In the genomic region with DNA sequence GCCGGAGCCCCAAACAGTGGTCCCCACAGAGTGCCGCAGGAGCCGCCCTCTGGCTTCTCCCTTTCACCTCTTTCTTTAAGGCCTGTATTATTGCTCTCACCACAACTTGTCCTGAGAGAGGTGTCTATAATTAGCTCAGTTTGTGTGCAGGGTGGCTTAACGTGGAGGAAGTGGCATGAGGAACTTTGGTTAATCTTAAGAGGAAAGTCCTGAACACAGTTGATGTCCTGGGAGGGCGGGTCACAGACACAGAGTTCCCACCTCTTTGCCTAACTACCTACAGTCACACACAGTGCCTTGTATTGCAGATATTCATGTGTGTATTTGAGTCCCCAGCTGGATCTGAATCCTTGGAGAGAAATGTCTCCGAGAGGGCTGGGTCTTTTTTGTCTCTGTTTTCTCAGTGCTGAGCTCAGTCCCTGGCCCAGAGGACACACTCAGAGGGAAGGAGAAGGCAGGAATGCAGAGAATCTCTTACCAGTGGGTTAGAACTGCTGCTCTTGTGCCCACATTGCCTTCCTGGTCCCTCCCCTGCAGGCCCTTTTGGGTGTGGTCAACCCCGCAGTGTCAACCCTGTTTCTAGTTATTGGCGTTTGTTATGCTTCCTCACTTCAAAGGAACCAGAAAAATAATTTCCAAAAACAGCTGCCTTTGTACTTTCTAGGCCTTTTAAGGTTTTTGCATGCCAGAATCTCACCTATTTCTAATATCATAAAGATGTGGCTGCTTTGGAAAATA, we compare ENCODE assay signal across 10 cellular contexts.
DNase-seq lines count a peak whose midpoint lies in the region; ATAC-seq and TF ChIP-seq lines count a peak whose summit lies in the region.
"Had no signal": no experiment of that assay in that cellular context is flagged by ENCODE, and none has a peak within 500 bp of the region (broad histone marks: within the 10 kb centered on the region; RNA-seq: fewer than 3 reads in every experiment).

No MANE protein-coding gene starts in this region.

- no peaks in the 10 kb centered on the region for H3K9me2 ChIP-seq in GM23338 (ENCODE audit: insufficient read depth)

- H3K27me3 Mint-ChIP-seq in GM23338 (ENCODE audit: insufficient read depth, low read depth, poor library complexity) (peaks cover 3% of the 10 kb centered on the region), memory B cell (no peaks in the 10 kb centered on the region)

- H3K27me3 ChIP-seq in GM23338 (ENCODE audit: insufficient read depth) = no peaks in the 10 kb centered on the region
- H3K27me3 ChIP-seq in smooth muscle cell (ENCODE audit: low read depth) = no peaks in the 10 kb centered on the region
- H3K27me3 ChIP-seq: heart right ventricle had no signal

- H4K20me1 ChIP-seq in GM23338 (replicated peaks; ENCODE audit: insufficient read depth) (no peaks in the 10 kb centered on the region; the same call in 1 of the 2 replicates), smooth muscle cell (ENCODE audit: low read depth) (peaks cover 5% of the 10 kb centered on the region)

- H3K4me1 Mint-ChIP-seq in GM23338 = no peaks in the 10 kb centered on the region
- peaks cover 13% of the 10 kb centered on the region for H3K4me1 Mint-ChIP-seq in memory B cell

- H3K4me3 ChIP-seq in GM23338 (no peak overlapping the region), smooth muscle cell (no peak overlapping the region)
- H3K4me3 ChIP-seq: heart right ventricle had no signal

- H3K9me3 ChIP-seq in smooth muscle cell (replicated peaks; ENCODE audit: low read depth) = no peaks in the 10 kb centered on the region
- H3K9me3 ChIP-seq: heart right ventricle had no signal

- no peak overlapping the region for H2AFZ ChIP-seq in GM23338
- no peak overlapping the region for H2AFZ ChIP-seq in smooth muscle cell (ENCODE audit: low read depth)

- H3K36me3 Mint-ChIP-seq in GM23338 (ENCODE audit: low read depth) (peaks cover 4% of the 10 kb centered on the region; the same call in 1 of the 3 replicates), memory B cell (peaks cover 34% of the 10 kb centered on the region)

- 84% methylated on average over 8 of the region's 8 CpGs for WGBS in smooth muscle cell (ENCODE audit: low lambda C conversion rate)

- TF ChIP-seq CTCF in GM23338 (conservative IDR thresholded peaks at IDR 0.05; ENCODE audit: low read depth in 2 of 2) (no peak), smooth muscle cell (IDR thresholded peaks at IDR 0.05; ENCODE audit: borderline replicate concordance, insufficient read depth, poor library complexity, severe bottlenecking) (no peak)

- no peak overlapping the region for H3K9ac ChIP-seq in smooth muscle cell (ENCODE audit: low read depth)

- H3K27ac ChIP-seq in GM23338 (ENCODE audit: low read depth) (no peak overlapping the region), smooth muscle cell (ENCODE audit: low read depth) (no peak overlapping the region)

- DNase-seq in GM23338 (ENCODE audit: low spot score) (no peak), SKM-1 (lab: John Stamatoyannopoulos, UW; ENCODE audit: unreplicated experiment) (peak; percentile 80), memory B cell (ENCODE audit: low spot score in 2 of 2) (no peak), smooth muscle cell (lab: John Stamatoyannopoulos, UW; ENCODE audit: unreplicated experiment) (no peak), NCI-H82 (lab: John Stamatoyannopoulos, UW) (no peak)
- DNase-seq in activated CD4-positive, CD25-positive, alpha-beta regulatory T cell treated with anti-CD3 and anti-CD28 coated beads, Interleukin-2, amount 50 U/mL, for 72 hours = no peak
- DNase-seq: cortex of kidney, heart right ventricle, NCI-H2029 treated with DMSO at 0.1 percent for 48 hours had no signal

- H3K79me2 ChIP-seq in GM23338 (replicated peaks; ENCODE audit: insufficient read depth) = no peaks in the 10 kb centered on the region
- no peaks in the 10 kb centered on the region for H3K79me2 ChIP-seq in smooth muscle cell (ENCODE audit: low read depth)

- H3F3A ChIP-seq in GM23338 (replicated peaks; ENCODE audit: low read depth) = no peaks in the 10 kb centered on the region
- no peaks in the 10 kb centered on the region for H3F3A ChIP-seq in smooth muscle cell (ENCODE audit: low read depth)

- H3K9me3 Mint-ChIP-seq in GM23338 (no peaks in the 10 kb centered on the region), memory B cell (no peaks in the 10 kb centered on the region)

- H3K4me2 ChIP-seq in GM23338 (no peak overlapping the region), smooth muscle cell (no peak overlapping the region)

- H3K36me3 ChIP-seq in GM23338 (ENCODE audit: insufficient read depth) = no peaks in the 10 kb centered on the region
- H3K36me3 ChIP-seq in smooth muscle cell (ENCODE audit: low read depth) = no peaks in the 10 kb centered on the region

- H3K4me3 Mint-ChIP-seq in GM23338 = no peak overlapping the region
- H3K4me3 Mint-ChIP-seq in memory B cell = no peak overlapping the region

- ATAC-seq in GM18502 (IDR thresholded peaks at IDR 0.05; ENCODE audit: poor library complexity, unreplicated experiment) (peak; percentile 44), GM23338 (peak; percentile 39; the same call in 2 of the 3 replicates), memory B cell (ENCODE audit: low read depth) (no peak)

- H3K27ac Mint-ChIP-seq in GM23338 = no peak overlapping the region
- H3K27ac Mint-ChIP-seq in memory B cell = peak overlapping the region; percentile 71

- H3K4me1 ChIP-seq in GM23338 (ENCODE audit: insufficient read depth) (no peaks in the 10 kb centered on the region), smooth muscle cell (ENCODE audit: low read depth) (peaks cover 6% of the 10 kb centered on the region)

TF ChIP-seq in GM23338, 12 proteins besides CTCF, POLR2A, EP300 and RAD21:
- TF ChIP-seq, protein P1, sequence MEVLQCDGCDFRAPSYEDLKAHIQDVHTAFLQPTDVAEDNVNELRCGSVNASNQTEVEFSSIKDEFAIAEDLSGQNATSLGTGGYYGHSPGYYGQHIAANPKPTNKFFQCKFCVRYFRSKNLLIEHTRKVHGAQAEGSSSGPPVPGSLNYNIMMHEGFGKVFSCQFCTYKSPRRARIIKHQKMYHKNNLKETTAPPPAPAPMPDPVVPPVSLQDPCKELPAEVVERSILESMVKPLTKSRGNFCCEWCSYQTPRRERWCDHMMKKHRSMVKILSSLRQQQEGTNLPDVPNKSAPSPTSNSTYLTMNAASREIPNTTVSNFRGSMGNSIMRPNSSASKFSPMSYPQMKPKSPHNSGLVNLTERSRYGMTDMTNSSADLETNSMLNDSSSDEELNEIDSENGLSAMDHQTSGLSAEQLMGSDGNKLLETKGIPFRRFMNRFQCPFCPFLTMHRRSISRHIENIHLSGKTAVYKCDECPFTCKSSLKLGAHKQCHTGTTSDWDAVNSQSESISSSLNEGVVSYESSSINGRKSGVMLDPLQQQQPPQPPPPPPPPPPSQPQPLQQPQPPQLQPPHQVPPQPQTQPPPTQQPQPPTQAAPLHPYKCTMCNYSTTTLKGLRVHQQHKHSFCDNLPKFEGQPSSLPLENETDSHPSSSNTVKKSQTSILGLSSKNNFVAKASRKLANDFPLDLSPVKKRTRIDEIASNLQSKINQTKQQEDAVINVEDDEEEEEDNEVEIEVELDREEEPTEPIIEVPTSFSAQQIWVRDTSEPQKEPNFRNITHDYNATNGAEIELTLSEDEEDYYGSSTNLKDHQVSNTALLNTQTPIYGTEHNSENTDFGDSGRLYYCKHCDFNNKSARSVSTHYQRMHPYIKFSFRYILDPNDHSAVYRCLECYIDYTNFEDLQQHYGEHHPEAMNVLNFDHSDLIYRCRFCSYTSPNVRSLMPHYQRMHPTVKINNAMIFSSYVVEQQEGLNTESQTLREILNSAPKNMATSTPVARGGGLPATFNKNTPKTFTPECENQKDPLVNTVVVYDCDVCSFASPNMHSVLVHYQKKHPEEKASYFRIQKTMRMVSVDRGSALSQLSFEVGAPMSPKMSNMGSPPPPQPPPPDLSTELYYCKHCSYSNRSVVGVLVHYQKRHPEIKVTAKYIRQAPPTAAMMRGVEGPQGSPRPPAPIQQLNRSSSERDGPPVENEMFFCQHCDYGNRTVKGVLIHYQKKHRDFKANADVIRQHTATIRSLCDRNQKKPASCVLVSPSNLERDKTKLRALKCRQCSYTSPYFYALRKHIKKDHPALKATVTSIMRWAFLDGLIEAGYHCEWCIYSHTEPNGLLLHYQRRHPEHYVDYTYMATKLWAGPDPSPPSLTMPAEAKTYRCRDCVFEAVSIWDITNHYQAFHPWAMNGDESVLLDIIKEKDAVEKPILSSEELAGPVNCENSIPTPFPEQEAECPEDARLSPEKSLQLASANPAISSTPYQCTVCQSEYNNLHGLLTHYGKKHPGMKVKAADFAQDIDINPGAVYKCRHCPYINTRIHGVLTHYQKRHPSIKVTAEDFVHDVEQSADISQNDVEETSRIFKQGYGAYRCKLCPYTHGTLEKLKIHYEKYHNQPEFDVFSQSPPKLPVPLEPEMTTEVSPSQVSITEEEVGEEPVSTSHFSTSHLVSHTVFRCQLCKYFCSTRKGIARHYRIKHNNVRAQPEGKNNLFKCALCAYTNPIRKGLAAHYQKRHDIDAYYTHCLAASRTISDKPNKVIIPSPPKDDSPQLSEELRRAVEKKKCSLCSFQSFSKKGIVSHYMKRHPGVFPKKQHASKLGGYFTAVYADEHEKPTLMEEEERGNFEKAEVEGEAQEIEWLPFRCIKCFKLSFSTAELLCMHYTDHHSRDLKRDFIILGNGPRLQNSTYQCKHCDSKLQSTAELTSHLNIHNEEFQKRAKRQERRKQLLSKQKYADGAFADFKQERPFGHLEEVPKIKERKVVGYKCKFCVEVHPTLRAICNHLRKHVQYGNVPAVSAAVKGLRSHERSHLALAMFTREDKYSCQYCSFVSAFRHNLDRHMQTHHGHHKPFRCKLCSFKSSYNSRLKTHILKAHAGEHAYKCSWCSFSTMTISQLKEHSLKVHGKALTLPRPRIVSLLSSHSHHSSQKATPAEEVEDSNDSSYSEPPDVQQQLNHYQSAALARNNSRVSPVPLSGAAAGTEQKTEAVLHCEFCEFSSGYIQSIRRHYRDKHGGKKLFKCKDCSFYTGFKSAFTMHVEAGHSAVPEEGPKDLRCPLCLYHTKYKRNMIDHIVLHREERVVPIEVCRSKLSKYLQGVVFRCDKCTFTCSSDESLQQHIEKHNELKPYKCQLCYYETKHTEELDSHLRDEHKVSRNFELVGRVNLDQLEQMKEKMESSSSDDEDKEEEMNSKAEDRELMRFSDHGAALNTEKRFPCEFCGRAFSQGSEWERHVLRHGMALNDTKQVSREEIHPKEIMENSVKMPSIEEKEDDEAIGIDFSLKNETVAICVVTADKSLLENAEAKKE (CRISPR knock-in tag; IDR thresholded peaks at IDR 0.05) = no peak
- TF ChIP-seq POLR2AphosphoS5 (IDR thresholded peaks at IDR 0.05; ENCODE audit: low read depth) = no peak
